ENCODE assay signal across 8 cellular contexts in genomic region chr14:64915025-64915424, GRCh38. TPM values are rescaled to one million over a fixed set of nuclear protein-coding genes. Genes with fewer than 3 reads are reported as not detected.
DNase-seq lines count a peak whose midpoint lies in the region; ATAC-seq and TF ChIP-seq lines count a peak whose summit lies in the region.

No MANE protein-coding gene starts in this region.

- H3F3A ChIP-seq in SK-N-SH (replicated peaks; ENCODE audit: insufficient read depth) = peaks cover 3% of the 10 kb centered on the region

- TF ChIP-seq CTCF in SK-N-SH (IDR thresholded peaks at IDR 0.05) = no peak

- H4K20me1 ChIP-seq in SK-N-SH (ENCODE audit: insufficient read depth) = peaks cover 6% of the 10 kb centered on the region; the same call in 1 of the 2 replicates

- POLR2A ChIA-PET in SK-N-SH (lab: Yijun Ruan, JAX) = interaction anchor here (0.5 kb wide), 1 partner anchor 45 kb away, joined by 5 read pairs; no protein-coding TSS in a partner anchor

- no peaks in the 10 kb centered on the region for H3K9me3 ChIP-seq in SK-N-SH
- H3K9me3 ChIP-seq in subcutaneous abdominal adipose tissue (ENCODE audit: control insufficient read depth in 5 of 5, low read length in 5 of 5) = no peaks in the 10 kb centered on the region

- H3K27ac Mint-ChIP-seq in activated naive CD4-positive, alpha-beta T cell treated with anti-CD3 and anti-CD28 coated beads, Interleukin-2, amount 50 U/mL, for 72 hours = peak overlapping the region; percentile 96 to 98
- peak overlapping the region; percentile 93 to 100 (median 96) for H3K27ac Mint-ChIP-seq in immature natural killer cell

- peak overlapping the region; percentile 89 to 94 (median 93) for H3K4me3 Mint-ChIP-seq in immature natural killer cell

- no peak for ATAC-seq in SK-N-SH treated with all-trans-retinoic acid at 6 μM for 48 hours
- no peak for ATAC-seq in activated naive CD4-positive, alpha-beta T cell treated with anti-CD3 and anti-CD28 coated beads, Interleukin-2, amount 50 U/mL, for 72 hours
- ATAC-seq in HG03571 (IDR thresholded peaks at IDR 0.05; ENCODE audit: unreplicated experiment) = no peak

- peaks cover 56% of the 10 kb centered on the region for H3K79me2 ChIP-seq in SK-N-SH (ENCODE audit: insufficient read depth)

- H3K4me2 ChIP-seq in SK-N-SH = peak overlapping the region; percentile 78

- H3K4me1 ChIP-seq in SK-N-SH (ENCODE audit: control insufficient read depth in 1 of 2, insufficient read depth in 2 of 2, low read depth in 1 of 2, low read length in 1 of 2) = peaks cover 9 to 15% of the 10 kb centered on the region in 2 experiments; a peak in 3 of 4 replicates
- H3K4me1 ChIP-seq in subcutaneous abdominal adipose tissue (ENCODE audit: control insufficient read depth in 5 of 5, insufficient read depth in 5 of 5, low read length in 5 of 5) = peaks cover 0 to 29% (median 25%) of the 10 kb centered on the region in 5 donors

- 27% methylated on average over 4 of the region's 4 CpGs for WGBS in SK-N-SH (ENCODE audit: low lambda C conversion rate)

- no peak for TF ChIP-seq RAD21 in SK-N-SH (IDR thresholded peaks at IDR 0.05; ENCODE audit: low read length)

- H3K27ac ChIP-seq in SK-N-SH (ENCODE audit: low read depth in 2 of 2, low read length in 1 of 2) (peak overlapping the region; percentile 86 to 87; a peak in 3 of 4 replicates), subcutaneous abdominal adipose tissue (ENCODE audit: low read depth, low read length) (peak overlapping the region; percentile 97)

- H3K4me1 Mint-ChIP-seq in immature natural killer cell = peaks cover 42 to 71% of the 10 kb centered on the region in 2 donors

- DNase-seq in SK-N-SH (no peak), immature natural killer cell (no peak), NCI-H128 (lab: John Stamatoyannopoulos, UW; ENCODE audit: unreplicated experiment) (no peak)
- DNase-seq in activated naive CD4-positive, alpha-beta T cell treated with anti-CD3 and anti-CD28 coated beads, Interleukin-2, amount 50 U/mL, for 72 hours (ENCODE audit: low spot score in 2 of 2) = no peak
- no peak for DNase-seq in activated effector memory CD4-positive, alpha-beta T cell treated with anti-CD3 and anti-CD28 coated beads, Interleukin-2, amount 50 U/mL, for 16 hours

- H3K9ac ChIP-seq in SK-N-SH (peak overlapping the region; percentile 96), subcutaneous abdominal adipose tissue (ENCODE audit: low read length in 5 of 5) (peak overlapping the region; percentile 95 to 99 (median 99))

- peak overlapping the region; percentile 79 to 97 for H3K4me3 ChIP-seq in SK-N-SH (ENCODE audit: low read depth in 2 of 2, low read length in 1 of 2)
- H3K4me3 ChIP-seq in subcutaneous abdominal adipose tissue (ENCODE audit: low read depth in 1 of 5, low read length in 5 of 5) = peak overlapping the region; percentile 89 to 98 (median 91)

- CTCF ChIA-PET in SK-N-SH (lab: Yijun Ruan, JAX) = interaction anchor here (1.1 to 2.1 kb wide), 5 partner anchors 23 to 150 kb away, joined by 3 to 9 read pairs (median 6); no protein-coding TSS in a partner anchor

- H3K9me2 ChIP-seq in SK-N-SH = no peaks in the 10 kb centered on the region

- H3K27me3 ChIP-seq in SK-N-SH (ENCODE audit: insufficient read depth) (no peaks in the 10 kb centered on the region), subcutaneous abdominal adipose tissue (ENCODE audit: control insufficient read depth in 5 of 5, insufficient read depth in 4 of 5, low read length in 5 of 5) (no peaks in the 10 kb centered on the region)

- H3K36me3 Mint-ChIP-seq in activated naive CD4-positive, alpha-beta T cell treated with anti-CD3 and anti-CD28 coated beads, Interleukin-2, amount 50 U/mL, for 72 hours = peaks cover 19 to 42% of the 10 kb centered on the region in 2 donors
- peaks cover 0 to 3% (median 0%) of the 10 kb centered on the region in 3 donors for H3K36me3 Mint-ChIP-seq in immature natural killer cell

- no peaks in the 10 kb centered on the region for H3K9me3 Mint-ChIP-seq in activated naive CD4-positive, alpha-beta T cell treated with anti-CD3 and anti-CD28 coated beads, Interleukin-2, amount 50 U/mL, for 72 hours
- no peaks in the 10 kb centered on the region for H3K9me3 Mint-ChIP-seq in immature natural killer cell

- no peak overlapping the region for H2AFZ ChIP-seq in SK-N-SH (ENCODE audit: low read depth)

- H3K36me3 ChIP-seq in SK-N-SH (replicated peaks in 1 of 2; ENCODE audit: control insufficient read depth in 1 of 2, insufficient read depth in 2 of 2, low read length in 1 of 2) = peaks cover 0 to 8% of the 10 kb centered on the region in 2 experiments
- H3K36me3 ChIP-seq in subcutaneous abdominal adipose tissue (ENCODE audit: control insufficient read depth in 5 of 5, insufficient read depth in 5 of 5, low read length in 5 of 5) = no peaks in the 10 kb centered on the region

- peaks cover 9 to 13% (median 12%) of the 10 kb centered on the region in 3 donors for H3K27me3 Mint-ChIP-seq in immature natural killer cell (ENCODE audit: low read depth in 3 of 3)

- no peak for TF ChIP-seq EP300 in SK-N-SH (IDR thresholded peaks at IDR 0.05; ENCODE audit: borderline replicate concordance in 1 of 2, low read depth in 1 of 2, low read length in 1 of 2)

TF ChIP-seq in SK-N-SH, 30 proteins besides CTCF, POLR2A, EP300 and RAD21 (continues in another document):
- no peak for TF ChIP-seq TEAD4 (IDR thresholded peaks at IDR 0.05; ENCODE audit: borderline replicate concordance, insufficient read depth)
- no peak for TF ChIP-seq CHD2 (IDR thresholded peaks at IDR 0.05; ENCODE audit: low read length, partially characterized antibody)
- TF ChIP-seq GABPA (IDR thresholded peaks at IDR 0.05; ENCODE audit: low read depth) = no peak
- no peak for TF ChIP-seq FOSL2 (IDR thresholded peaks at IDR 0.05; ENCODE audit: borderline replicate concordance, low read depth)
- TF ChIP-seq ZBTB33 (IDR thresholded peaks at IDR 0.05; ENCODE audit: borderline replicate concordance, low read depth) = no peak

TF ChIP-seq in SK-N-SH treated with all-trans-retinoic acid at 6 μM for 48 hours, 23 proteins besides CTCF, POLR2A, EP300 and RAD21:
- TF ChIP-seq RARB (CRISPR knock-in tag; IDR thresholded peaks at IDR 0.05) (no peak), TCF4 (CRISPR knock-in tag; IDR thresholded peaks at IDR 0.05; ENCODE audit: borderline replicate concordance) (no peak), ZNF70 (CRISPR knock-in tag; IDR thresholded peaks at IDR 0.05) (no peak), SNAI2 (CRISPR knock-in tag; IDR thresholded peaks at IDR 0.05) (no peak), POU6F1 (CRISPR knock-in tag; IDR thresholded peaks at IDR 0.05; ENCODE audit: borderline replicate concordance, low read depth) (no peak), PATZ1 (CRISPR knock-in tag; IDR thresholded peaks at IDR 0.05; ENCODE audit: borderline replicate concordance) (no peak)

RNA-seq across cellular contexts. Expression of gene CHURC1, which starts 0.8 kb away (rescaled TPM):
- polyA plus RNA-seq in SK-N-SH (2012; rRNA removed) = 66.8 and 74.8 TPM in 2 replicates
- 90.1 and 147 TPM in 2 replicates for polyA plus RNA-seq in SK-N-SH (2012; cell fraction: cytosol; rRNA removed)
- polyA plus RNA-seq in SK-N-SH (2012; cell fraction: nucleus; rRNA removed) = 30.3 and 44.6 TPM in 2 replicates
- 10 to 100 TPM; 28.4 to 67.5 TPM for total RNA-seq in activated naive CD4-positive, alpha-beta T cell treated with anti-CD3 and anti-CD28 coated beads, Interleukin-2, amount 50 U/mL, for 72 hours
- polyA plus RNA-seq in immature natural killer cell = 100 to 1,000 TPM in 2 of 3 donors, 10 to 100 TPM in 1; 87.8 to 140 (median 124) TPM

RNA-seq across cellular contexts. Expression of gene GPX2, which starts 27.5 kb away (rescaled TPM):
- polyA plus RNA-seq in SK-N-SH (2012; rRNA removed) = not detected in 2 replicates
- polyA plus RNA-seq in SK-N-SH (2012; cell fraction: cytosol; rRNA removed) = not detected in 2 replicates
- not detected in 2 replicates for polyA plus RNA-seq in SK-N-SH (2012; cell fraction: nucleus; rRNA removed)
- total RNA-seq in activated naive CD4-positive, alpha-beta T cell treated with anti-CD3 and anti-CD28 coated beads, Interleukin-2, amount 50 U/mL, for 72 hours = not detected
- not detected for polyA plus RNA-seq in immature natural killer cell

RNA-seq across cellular contexts. Expression of gene SPTB, which starts 35.3 kb away (rescaled TPM):
- polyA plus RNA-seq in SK-N-SH (2012; rRNA removed) = 0.15 and 0.24 TPM in 2 replicates
- polyA plus RNA-seq in SK-N-SH (2012; cell fraction: cytosol; rRNA removed) = 0.08 TPM in 2 replicates
- polyA plus RNA-seq in SK-N-SH (2012; cell fraction: nucleus; rRNA removed) = 0.31 and 0.53 TPM in 2 replicates
- under 1 TPM; 0.41 to 0.66 TPM for total RNA-seq in activated naive CD4-positive, alpha-beta T cell treated with anti-CD3 and anti-CD28 coated beads, Interleukin-2, amount 50 U/mL, for 72 hours
- under 1 TPM in 1 of 3 donors, not detected in 2; 0.29 TPM for polyA plus RNA-seq in immature natural killer cell

RNA-seq across cellular contexts. Expression of gene RAB15, which starts 57.1 kb away (rescaled TPM):
- polyA plus RNA-seq in SK-N-SH (2012; rRNA removed) (14.2 and 14.8 TPM in 2 replicates), immature natural killer cell (1 to 10 TPM in 2 of 3 donors, under 1 TPM in 1; 0.52 to 1.2 (median 1.1) TPM)
- polyA plus RNA-seq in SK-N-SH (2012; cell fraction: cytosol; rRNA removed) = 10.6 and 12.3 TPM in 2 replicates
- polyA plus RNA-seq in SK-N-SH (2012; cell fraction: nucleus; rRNA removed) = 31.4 and 35.1 TPM in 2 replicates
- total RNA-seq in activated naive CD4-positive, alpha-beta T cell treated with anti-CD3 and anti-CD28 coated beads, Interleukin-2, amount 50 U/mL, for 72 hours = 1 to 10 TPM; 6.5 to 7.0 TPM
